ENCODE assay signal across 8 cellular contexts in genomic region chr7:48355346-48355745, GRCh38.
"Had no signal": no experiment of that assay in that cellular context is flagged by ENCODE, and none has a peak within 500 bp of the region (broad histone marks: within the 10 kb centered on the region; RNA-seq: fewer than 3 reads in every experiment).

No MANE protein-coding gene starts in this region.

- DNase-seq: GDM1, GF-D8 had no signal

- H3K4me3 ChIP-seq: GM12878 had no signal

- FAIRE-seq: G401.6, GM12878, GM12891, GM12892, GM18507, GM19239 had no signal

- ATAC-seq: GM12878 had no signal
